21 cellular contexts compared by ENCODE assay signal in genomic region chr21:39630827-39631226, GRCh38. TPM values are rescaled to one million over a fixed set of nuclear protein-coding genes. Genes with fewer than 3 reads are reported as not detected.
A peak's percentile ranks its signal among the peaks of the same experiment; 100 is the strongest.
DNase-seq lines count a peak whose midpoint lies in the region; ATAC-seq, FAIRE-seq and TF ChIP-seq lines count a peak whose summit lies in the region.
"Had no signal": no experiment of that assay in that cellular context is flagged by ENCODE, and none has a peak within 500 bp of the region (broad histone marks: within the 10 kb centered on the region; RNA-seq: fewer than 3 reads in every experiment).

No MANE protein-coding gene starts in this region.

- peak overlapping the region in 2 of 4 donors; percentile 35 to 55 for H3K27ac ChIP-seq in body of pancreas
- peak overlapping the region in 1 of 4 donors; percentile 20 for H3K27ac ChIP-seq in pancreas
- H3K27ac ChIP-seq: coronary artery, epithelial cell of prostate, upper lobe of right lung had no signal

- in situ Hi-C loops in KBM-7 (cut with MboI; ENCODE audit: low pct_unique_long_range_greater_than_20kb, low sequenced_read_pairs): no loop called here

- intact Hi-C loops in body of pancreas (cut with DNase I) (no loop called here), pancreas (cut with DNase I) (no loop called here), posterior vena cava (cut with DNase I) (no loop called here)

- H3K4me1 ChIP-seq in body of pancreas (peaks cover 9% of the 10 kb centered on the region), pancreas (no peaks in the 10 kb centered on the region)
- H3K4me1 ChIP-seq: upper lobe of right lung had no signal

- whole genome bisulfite sequencing in body of pancreas, 2 donors: 16 to 17% methylated on average over 2 of the region's 2 CpGs
- WGBS in pancreas, 2 donors: 7 to 12% methylated on average over 2 of the region's 2 CpGs

- H3K9me3 ChIP-seq in body of pancreas (no peaks in the 10 kb centered on the region), pancreas (no peaks in the 10 kb centered on the region)
- H3K9me3 ChIP-seq: mucosa of descending colon, upper lobe of right lung had no signal

- no peak for TF ChIP-seq POLR2A in body of pancreas (IDR thresholded peaks at IDR 0.05)

- no peak overlapping the region for H3K4me3 ChIP-seq in body of pancreas
- H3K4me3 ChIP-seq in pancreas: no peak overlapping the region
- H3K4me3 ChIP-seq: coronary artery, mucosa of descending colon, upper lobe of right lung had no signal

- no peaks in the 10 kb centered on the region for H3K36me3 ChIP-seq in body of pancreas (replicated peaks in 1 of 2; ENCODE audit: insufficient read depth in 1 of 2, low read depth in 2 of 2)
- no peaks in the 10 kb centered on the region for H3K36me3 ChIP-seq in pancreas
- H3K36me3 ChIP-seq: upper lobe of right lung had no signal

- FAIRE-seq in pancreas (lab: Jason Lieb, UNC): no peak
- FAIRE-seq: A204.1 had no signal

- ATAC-seq in body of pancreas (peak; percentile 58), pancreas (peak; percentile 31 to 77 (median 68))
- ATAC-seq: activated CD8-positive, alpha-beta T cell treated with anti-CD3 and anti-CD28 coated beads, Interleukin-2, amount 10 ng/mL, durations not matched to agents 7 days and 5 days; mucosa of descending colon; stimulated activated naive B cell treated with anti-CD40 and anti-IgM and Interleukin-4, amounts not matched to agents 10 μg/mL and 1 μg/mL and 100 μg/mL, for 72 hours; upper lobe of right lung had no signal

- TF ChIP-seq CTCF in body of pancreas (IDR thresholded peaks at IDR 0.05) (no peak), pancreas (IDR thresholded peaks at IDR 0.05) (no peak)

- no peaks in the 10 kb centered on the region for H3K27me3 ChIP-seq in body of pancreas
- no peaks in the 10 kb centered on the region for H3K27me3 ChIP-seq in pancreas
- H3K27me3 ChIP-seq: upper lobe of right lung had no signal

- DNase-seq in NCI-H1417 (lab: John Stamatoyannopoulos, UW) (peak in 2 of 3 experiments; percentile 15 to 57), NCI-H1417 treated with DMSO at 0.1 percent for 48 hours (lab: John Stamatoyannopoulos, UW) (no peak), M059J (ENCODE audit: low read depth) (peak; percentile 62), body of pancreas (no peak), pancreas (no peak), posterior vena cava (ENCODE audit: low spot score) (no peak), MV-4-11 (lab: John Stamatoyannopoulos, UW) (no peak), KBM-7 (no peak)
- DNase-seq: activated CD8-positive, alpha-beta T cell treated with anti-CD3 and anti-CD28 coated beads, Interleukin-2, amount 10 ng/mL, durations not matched to agents 7 days and 5 days; amygdala; GF-D8; Karpas-422; mucosa of descending colon; NCI-H187; nucleus accumbens; stimulated activated naive B cell treated with anti-CD40 and anti-IgM and Interleukin-4, amounts not matched to agents 10 μg/mL and 1 μg/mL and 100 μg/mL, for 72 hours; upper lobe of right lung had no signal

RNA-seq across cellular contexts. Expression of gene B3GALT5, which starts 18.1 kb away (rescaled TPM):
- total RNA-seq in M059J (2014; rRNA removed; shearing (Covaris generic)): 1.3 and 1.8 TPM in 2 replicates
- total RNA-seq in body of pancreas (1 to 10 TPM; 4.9 to 5.6 TPM), pancreas (1 to 10 TPM; 3.0 to 8.1 (median 4.7) TPM), posterior vena cava (1 to 10 TPM in 1 of 2 donors, under 1 TPM in 1; 0.19 to 1.1 TPM)
- 1 to 10 TPM; 2.0 to 2.6 TPM for polyA plus RNA-seq in pancreas
- total RNA-seq: activated CD8-positive, alpha-beta T cell treated with anti-CD3 and anti-CD28 coated beads, Interleukin-2, amount 10 ng/mL, durations not matched to agents 7 days and 5 days; activated T-helper 1 cell treated with anti-CD3 and anti-CD28 coated beads, Interleukin-12 subunit alpha, Interleukin-12 subunit beta, Interleukin-2, Interleukin-4 antibody, amounts not matched to agents 30 ng/mL and 10 ng/mL and 1 ng/mL, durations not matched to agents 14 hours and 24 hours and 36 hours; upper lobe of right lung had no signal

Comparison
In these comparisons a context has a peak if more than half of its experiments do, and no peak if none do; other contexts are left out.
1. DNase-seq: peak in NCI-H1417 (2 of 3) and M059J (single experiment); none in NCI-H1417 treated with DMSO at 0.1 percent for 48 hours (single experiment), body of pancreas (0 of 4), pancreas (0 of 6), posterior vena cava (single experiment), MV-4-11 (single experiment) and KBM-7 (single experiment).